Comparison of ENCODE assay signal across 1 cellular context in the genomic region with DNA sequence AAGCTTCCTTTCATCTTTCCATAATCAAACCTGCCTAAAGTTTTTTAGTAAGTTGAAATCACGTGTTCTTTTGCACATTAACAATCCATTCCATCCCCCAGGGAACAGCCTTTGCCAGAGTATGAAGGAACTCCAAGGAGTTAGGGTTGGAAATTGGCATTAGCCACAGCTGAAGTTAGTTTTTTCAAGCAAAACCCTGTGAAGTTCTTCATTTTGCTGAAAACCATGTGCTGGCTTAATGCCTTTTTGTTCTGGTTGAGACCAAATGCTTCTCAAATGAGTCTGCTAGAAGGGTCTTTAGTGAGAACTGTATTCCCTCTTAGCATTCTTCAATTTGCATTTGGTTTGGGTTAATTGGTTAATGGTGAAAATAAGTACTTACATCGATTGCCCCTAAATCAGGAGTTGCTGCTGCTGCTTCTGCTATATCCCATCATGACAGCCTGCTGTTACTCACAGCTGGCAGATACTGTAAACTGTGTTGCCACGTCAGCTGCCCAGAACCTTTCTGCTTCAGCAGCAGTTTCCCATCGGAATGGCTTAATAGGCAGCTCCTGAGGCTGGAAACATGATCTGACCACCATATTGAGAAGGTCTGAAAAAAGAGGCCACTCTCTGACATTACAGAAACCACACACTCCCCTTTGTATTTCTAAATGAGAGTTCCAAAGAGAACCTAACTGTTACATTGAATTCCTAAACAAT.
A peak's percentile ranks its signal among the peaks of the same experiment; 100 is the strongest.
TF ChIP-seq lines count a peak whose summit lies in the region.

No MANE protein-coding gene starts in this region.

TF ChIP-seq in H1, 55 proteins besides CTCF, POLR2A, EP300 and RAD21 (continued from another document):
- no peak for TF ChIP-seq POU5F1 (IDR thresholded peaks at IDR 0.05; ENCODE audit: low read depth, low read length)
- TF ChIP-seq SP2 (IDR thresholded peaks at IDR 0.05; ENCODE audit: low read length): no peak
- 0 out of 2 replicates have a peak, but pooled peaks have one; percentile 4 for TF ChIP-seq MAFK (IDR thresholded peaks at IDR 0.05; ENCODE audit: low read depth, low read length)
- peak; percentile 79 for TF ChIP-seq SIX5 (IDR thresholded peaks at IDR 0.05; ENCODE audit: low read depth, low read length)
- peak; percentile 87; the same call in 1 of the 2 replicates for TF ChIP-seq GABPA (IDR thresholded peaks at IDR 0.05; ENCODE audit: borderline replicate concordance, insufficient read depth, low read length)
- no peak for TF ChIP-seq TBP (IDR thresholded peaks at IDR 0.05; ENCODE audit: low read depth, low read length)
- no peak for TF ChIP-seq TCF12 (IDR thresholded peaks at IDR 0.05; ENCODE audit: low read depth, low read length)
- no peak for TF ChIP-seq SP1 (IDR thresholded peaks at IDR 0.05; ENCODE audit: low read depth, low read length)
- no peak for TF ChIP-seq NRF1 (IDR thresholded peaks at IDR 0.05; ENCODE audit: low read depth, low read length)
- peak; percentile 98 for TF ChIP-seq YY1 (IDR thresholded peaks at IDR 0.05; ENCODE audit: low read depth, low read length)
- TF ChIP-seq HDAC2 (IDR thresholded peaks at IDR 0.05; ENCODE audit: borderline replicate concordance in 1 of 2, low read depth in 2 of 2, low read length in 2 of 2): no peak
- no peak for TF ChIP-seq SIRT6 (IDR thresholded peaks at IDR 0.05; ENCODE audit: low read length)
- TF ChIP-seq RNF2 (IDR thresholded peaks at IDR 0.05; ENCODE audit: borderline replicate concordance, low read depth, low read length, missing control alignments, poor library complexity, severe bottlenecking): no peak
- TF ChIP-seq, protein P1, sequence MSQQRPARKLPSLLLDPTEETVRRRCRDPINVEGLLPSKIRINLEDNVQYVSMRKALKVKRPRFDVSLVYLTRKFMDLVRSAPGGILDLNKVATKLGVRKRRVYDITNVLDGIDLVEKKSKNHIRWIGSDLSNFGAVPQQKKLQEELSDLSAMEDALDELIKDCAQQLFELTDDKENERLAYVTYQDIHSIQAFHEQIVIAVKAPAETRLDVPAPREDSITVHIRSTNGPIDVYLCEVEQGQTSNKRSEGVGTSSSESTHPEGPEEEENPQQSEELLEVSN (IDR thresholded peaks at IDR 0.05): no peak
- TF ChIP-seq KDM1A (IDR thresholded peaks at IDR 0.05; ENCODE audit: borderline replicate concordance, low read length): no peak
- no peak for TF ChIP-seq CTBP2 (IDR thresholded peaks at IDR 0.05; ENCODE audit: borderline replicate concordance, insufficient read depth, insufficient read length, low read length)
